19 cellular contexts compared by ENCODE assay signal in genomic region chr4:164906368-164906767, GRCh38. TPM values are rescaled to one million over a fixed set of nuclear protein-coding genes. Genes with fewer than 3 reads are reported as not detected.
A peak's percentile ranks its signal among the peaks of the same experiment; 100 is the strongest.
DNase-seq lines count a peak whose midpoint lies in the region; ATAC-seq and TF ChIP-seq lines count a peak whose summit lies in the region.
"Had no signal": no experiment of that assay in that cellular context is flagged by ENCODE, and none has a peak within 500 bp of the region (broad histone marks: within the 10 kb centered on the region; RNA-seq: fewer than 3 reads in every experiment).

No MANE protein-coding gene starts in this region.

- H3K27ac Mint-ChIP-seq in CD8-positive, alpha-beta T cell, result peak overlapping the region; percentile 4
- H3K27ac Mint-ChIP-seq in Caco-2 (ENCODE audit: unreplicated experiment) (peak overlapping the region; percentile 73), GM23338 (no peak overlapping the region), glutamatergic neuron (ENCODE audit: unreplicated experiment) (peak overlapping the region; percentile 14)
- H3K27ac Mint-ChIP-seq in activated T-cell treated with anti-CD3 and anti-CD28 coated beads, Interleukin-2, amount 50 U/mL, for 72 hours, result no peak overlapping the region
- H3K27ac Mint-ChIP-seq: HFFc6 had no signal

- H3K9me3 ChIP-seq in CD8-positive, alpha-beta T cell (ENCODE audit: low read length), result no peaks in the 10 kb centered on the region
- no peaks in the 10 kb centered on the region for H3K9me3 ChIP-seq in Caco-2
- H3K9me3 ChIP-seq: BE2C had no signal

- POLR2A ChIA-PET in CD8-positive, alpha-beta T cell (lab: Charles Lee), result no interaction called here
- POLR2A ChIA-PET in Caco-2 (lab: Charles Lee), result interaction anchor here (0.6 kb wide), 2 partner anchors 128 to 770 kb away, joined by 3 to 4 read pairs; no protein-coding TSS in a partner anchor

- no peaks in the 10 kb centered on the region for H3K27me3 Mint-ChIP-seq in CD8-positive, alpha-beta T cell (ENCODE audit: low read depth)
- H3K27me3 Mint-ChIP-seq in Caco-2 (ENCODE audit: insufficient read depth, unreplicated experiment), result no peaks in the 10 kb centered on the region
- H3K27me3 Mint-ChIP-seq in GM23338 (ENCODE audit: insufficient read depth, low read depth, poor library complexity), result peaks cover 3% of the 10 kb centered on the region
- H3K27me3 Mint-ChIP-seq in glutamatergic neuron (ENCODE audit: unreplicated experiment), result peaks cover 2% of the 10 kb centered on the region
- H3K27me3 Mint-ChIP-seq in activated T-cell treated with anti-CD3 and anti-CD28 coated beads, Interleukin-2, amount 50 U/mL, for 72 hours (ENCODE audit: low read depth), result peaks cover 6% of the 10 kb centered on the region

- H3K4me1 ChIP-seq in CD8-positive, alpha-beta T cell (ENCODE audit: insufficient read depth, low read length), result no peaks in the 10 kb centered on the region
- H3K4me1 ChIP-seq in Caco-2 (peaks cover 12% of the 10 kb centered on the region), GM23338 (ENCODE audit: insufficient read depth) (peaks cover 11% of the 10 kb centered on the region; the same call in 1 of the 2 replicates)
- H3K4me1 ChIP-seq: BE2C had no signal

- intact Hi-C loops in CD8-positive, alpha-beta T cell (cut with DNase I, micrococcal nuclease), result no loop called here
- intact Hi-C loops in Caco-2 (cut with micrococcal nuclease; ENCODE audit: unreplicated experiment) (no loop called here), left cardiac atrium (cut with DNase I) (no loop called here)

- no peak overlapping the region for H3K4me3 ChIP-seq in CD8-positive, alpha-beta T cell (ENCODE audit: low read depth, low read length)
- H3K4me3 ChIP-seq in Caco-2 (ENCODE audit: low read depth, low read length), result no peak overlapping the region
- no peak overlapping the region for H3K4me3 ChIP-seq in GM23338

- no peak overlapping the region for H3K27ac ChIP-seq in CD8-positive, alpha-beta T cell (ENCODE audit: low read depth, low read length)
- peak overlapping the region; percentile 80; the same call in 1 of the 2 replicates for H3K27ac ChIP-seq in GM23338 (ENCODE audit: low read depth)

- CTCF ChIA-PET in CD8-positive, alpha-beta T cell (lab: Charles Lee), result no interaction called here
- CTCF ChIA-PET in Caco-2 (lab: Charles Lee), result no interaction called here

- H3K36me3 Mint-ChIP-seq in CD8-positive, alpha-beta T cell, result no peaks in the 10 kb centered on the region
- peaks cover 6% of the 10 kb centered on the region for H3K36me3 Mint-ChIP-seq in Caco-2 (ENCODE audit: insufficient read depth, unreplicated experiment)
- H3K36me3 Mint-ChIP-seq in GM23338 (ENCODE audit: low read depth), result peaks cover 3% of the 10 kb centered on the region; the same call in 2 of the 3 replicates
- no peaks in the 10 kb centered on the region for H3K36me3 Mint-ChIP-seq in glutamatergic neuron (ENCODE audit: unreplicated experiment)
- no peaks in the 10 kb centered on the region for H3K36me3 Mint-ChIP-seq in activated T-cell treated with anti-CD3 and anti-CD28 coated beads, Interleukin-2, amount 50 U/mL, for 72 hours (ENCODE audit: insufficient read depth in 2 of 2)
- H3K36me3 Mint-ChIP-seq: CD4-positive, CD25-positive, alpha-beta regulatory T cell had no signal

- no TSS peak for BruUV-seq in Caco-2 (replicated peaks; lab: Mats Ljungman, UMichigan)

- H3K4me3 Mint-ChIP-seq in CD8-positive, alpha-beta T cell, result no peak overlapping the region
- H3K4me3 Mint-ChIP-seq in Caco-2 (ENCODE audit: unreplicated experiment) (no peak overlapping the region), GM23338 (no peak overlapping the region), glutamatergic neuron (ENCODE audit: unreplicated experiment) (no peak overlapping the region)
- no peak overlapping the region for H3K4me3 Mint-ChIP-seq in activated T-cell treated with anti-CD3 and anti-CD28 coated beads, Interleukin-2, amount 50 U/mL, for 72 hours
- H3K4me3 Mint-ChIP-seq: CD4-positive, CD25-positive, alpha-beta regulatory T cell; HFFc6 had no signal

- no peaks in the 10 kb centered on the region for H3K27me3 ChIP-seq in CD8-positive, alpha-beta T cell (ENCODE audit: insufficient read depth, low read length)
- H3K27me3 ChIP-seq in Caco-2 (replicated peaks; ENCODE audit: control insufficient read depth, insufficient read depth, low read length) (no peaks in the 10 kb centered on the region), GM23338 (ENCODE audit: insufficient read depth) (no peaks in the 10 kb centered on the region)
- H3K27me3 ChIP-seq: BE2C had no signal

- H3K9me2 ChIP-seq in GM23338 (ENCODE audit: insufficient read depth), result 0 out of 2 replicates have a peak, but pooled peaks cover 5% of the 10 kb centered on the region

- no peaks in the 10 kb centered on the region for H4K20me1 ChIP-seq in GM23338 (replicated peaks; ENCODE audit: insufficient read depth)

- H3F3A ChIP-seq in GM23338 (replicated peaks; ENCODE audit: low read depth), result no peaks in the 10 kb centered on the region

- no peaks in the 10 kb centered on the region for H3K4me1 Mint-ChIP-seq in CD8-positive, alpha-beta T cell (ENCODE audit: low read depth)
- H3K4me1 Mint-ChIP-seq in Caco-2 (ENCODE audit: low read depth, unreplicated experiment) (peaks cover 30% of the 10 kb centered on the region), GM23338 (peaks cover 17% of the 10 kb centered on the region), glutamatergic neuron (ENCODE audit: low read depth, unreplicated experiment) (peaks cover 4% of the 10 kb centered on the region)
- no peaks in the 10 kb centered on the region for H3K4me1 Mint-ChIP-seq in activated T-cell treated with anti-CD3 and anti-CD28 coated beads, Interleukin-2, amount 50 U/mL, for 72 hours (ENCODE audit: low read depth)
- H3K4me1 Mint-ChIP-seq: CD4-positive, CD25-positive, alpha-beta regulatory T cell had no signal

- no peak for TF ChIP-seq CTCF in CD8-positive, alpha-beta T cell (IDR thresholded peaks at IDR 0.05)
- no peak for TF ChIP-seq CTCF in Caco-2 (IDR thresholded peaks at IDR 0.05; ENCODE audit: insufficient read depth in 1 of 2, low read depth in 1 of 2, low read length in 1 of 2, severe bottlenecking in 1 of 2, unreplicated experiment in 1 of 2)
- TF ChIP-seq CTCF in GM23338 (conservative IDR thresholded peaks at IDR 0.05; ENCODE audit: low read depth in 2 of 2), result no peak
- TF ChIP-seq CTCF in glutamatergic neuron (IDR thresholded peaks at IDR 0.05; ENCODE audit: partially characterized antibody, unreplicated experiment), result no peak

- H3K4me2 ChIP-seq in GM23338, result no peak overlapping the region

- ATAC-seq in CD8-positive, alpha-beta T cell, result no peak
- ATAC-seq in GM23338 (no peak), GM18861 (IDR thresholded peaks at IDR 0.05; ENCODE audit: unreplicated experiment) (no peak), left cardiac atrium (no peak)
- no peak for ATAC-seq in activated T-cell treated with anti-CD3 and anti-CD28 coated beads, Interleukin-2, amount 50 U/mL, for 72 hours (replicated peaks in 1 of 2)
- ATAC-seq: HCT116 had no signal

- no peaks in the 10 kb centered on the region for H3K36me3 ChIP-seq in CD8-positive, alpha-beta T cell (ENCODE audit: insufficient read depth, low read length)
- H3K36me3 ChIP-seq in Caco-2 (ENCODE audit: control insufficient read depth, insufficient read depth, low read length), result no peaks in the 10 kb centered on the region
- no peaks in the 10 kb centered on the region for H3K36me3 ChIP-seq in GM23338 (ENCODE audit: insufficient read depth)
- H3K36me3 ChIP-seq: BE2C had no signal

- peak overlapping the region; percentile 94; the same call in 1 of the 2 replicates for H2AFZ ChIP-seq in GM23338

- no peaks in the 10 kb centered on the region for H3K9me3 Mint-ChIP-seq in CD8-positive, alpha-beta T cell
- H3K9me3 Mint-ChIP-seq in Caco-2 (ENCODE audit: unreplicated experiment), result no peaks in the 10 kb centered on the region
- H3K9me3 Mint-ChIP-seq in GM23338, result no peaks in the 10 kb centered on the region
- peaks cover 2% of the 10 kb centered on the region for H3K9me3 Mint-ChIP-seq in glutamatergic neuron (ENCODE audit: unreplicated experiment)
- peaks cover 0 to 2% of the 10 kb centered on the region in 2 donors for H3K9me3 Mint-ChIP-seq in activated T-cell treated with anti-CD3 and anti-CD28 coated beads, Interleukin-2, amount 50 U/mL, for 72 hours

- no peak for DNase-seq in CD8-positive, alpha-beta T cell
- DNase-seq in Caco-2 (no peak), GM23338 (ENCODE audit: low spot score) (no peak), glutamatergic neuron (no peak), left cardiac atrium (no peak)
- DNase-seq in activated T-cell treated with anti-CD3 and anti-CD28 coated beads, Interleukin-2, amount 50 U/mL, for 72 hours, result no peak
- DNase-seq: ACHN; BE2C; C1 segment of cervical spinal cord; CD4-positive, CD25-positive, alpha-beta regulatory T cell; DMS153; DND-41; EL; GOT3; H7; HFFc6; KG1 had no signal

- H3K79me2 ChIP-seq in GM23338 (replicated peaks; ENCODE audit: insufficient read depth), result no peaks in the 10 kb centered on the region

TF ChIP-seq in GM23338, 12 proteins besides CTCF, POLR2A, EP300 and RAD21:
- no peak for TF ChIP-seq JUNB (IDR thresholded peaks at IDR 0.05; ENCODE audit: unreplicated experiment)

RNA-seq across cellular contexts. Expression of gene APELA, which starts 29.4 kb away (rescaled TPM):
- not detected for total RNA-seq in CD8-positive, alpha-beta T cell
- total RNA-seq in Caco-2 (2022) (30.6 and 34.8 TPM in 2 replicates), glutamatergic neuron (ENCODE audit: unreplicated experiment) (0.88 TPM), left cardiac atrium (not detected)
- total RNA-seq in GM23338 (2014; rRNA removed; shearing (Covaris generic)), result 153 and 213 TPM in 2 replicates
- polyA plus RNA-seq in GM23338 (2016; fragmentation: Nextera tagmentation; extraction: Ambion mirVana), result 112 and 114 TPM in 2 replicates
- total RNA-seq in activated T-cell treated with anti-CD3 and anti-CD28 coated beads, Interleukin-2, amount 50 U/mL, for 72 hours, result not detected
- total RNA-seq: CD4-positive, CD25-positive, alpha-beta regulatory T cell; HFFc6 had no signal
- polyA plus RNA-seq: CD4-positive, CD25-positive, alpha-beta regulatory T cell had no signal

Comparison
In these comparisons a context has a peak if more than half of its experiments do, and no peak if none do; other contexts are left out.
1. H3K27ac Mint-ChIP-seq: peak in CD8-positive, alpha-beta T cell (single experiment), Caco-2 (single experiment) and glutamatergic neuron (single experiment); none in GM23338 (single experiment) and activated T-cell treated with anti-CD3 and anti-CD28 coated beads, Interleukin-2, amount 50 U/mL, for 72 hours (single experiment).
2. RNA of gene APELA, which starts 29.4 kb away (total RNA-seq): 153 to 213 TPM in GM23338 and 30.6 to 34.8 TPM in Caco-2; 0.88 TPM in glutamatergic neuron (single experiment), not detected in CD8-positive, alpha-beta T cell, not detected in left cardiac atrium and not detected in activated T-cell treated with anti-CD3 and anti-CD28 coated beads, Interleukin-2, amount 50 U/mL, for 72 hours; every median in the first group is over 10 times any median in the second.